1 cellular context compared by ENCODE assay signal in genomic region chr4:137700072-137700471, GRCh38.
TF ChIP-seq lines count a peak whose summit lies in the region.

No MANE protein-coding gene starts in this region.

TF ChIP-seq in IMR-90, 13 proteins besides CTCF, POLR2A, EP300 and RAD21:
- TF ChIP-seq NFE2L2 (IDR thresholded peaks at IDR 0.05; ENCODE audit: low read depth, low read length): no peak
- TF ChIP-seq USF2 (IDR thresholded peaks at IDR 0.05; ENCODE audit: low read depth, low read length): no peak
- no peak for TF ChIP-seq MAFK (IDR thresholded peaks at IDR 0.05; ENCODE audit: low read depth, low read length)
- TF ChIP-seq MXI1 (IDR thresholded peaks at IDR 0.05; ENCODE audit: borderline replicate concordance, low read depth, low read length): no peak
- no peak for TF ChIP-seq RCOR1 (IDR thresholded peaks at IDR 0.05; ENCODE audit: insufficient replicate concordance, low read length)
- no peak for TF ChIP-seq BHLHE40 (IDR thresholded peaks at IDR 0.05; ENCODE audit: low read depth, low read length)
- no peak for TF ChIP-seq CHD1 (IDR thresholded peaks at IDR 0.05; ENCODE audit: low read depth, low read length)
- TF ChIP-seq CEBPB (IDR thresholded peaks at IDR 0.05; ENCODE audit: low read depth, low read length): no peak
- no peak for TF ChIP-seq SMC3 (IDR thresholded peaks at IDR 0.05; ENCODE audit: low read depth, low read length)
- TF ChIP-seq ELK1 (IDR thresholded peaks at IDR 0.05; ENCODE audit: borderline replicate concordance, low read depth, low read length): no peak
- no peak for TF ChIP-seq FOS (IDR thresholded peaks at IDR 0.05; ENCODE audit: low read depth, low read length)
- no peak for TF ChIP-seq MAZ (IDR thresholded peaks at IDR 0.05; ENCODE audit: borderline replicate concordance, low read depth, low read length)
- TF ChIP-seq RFX5 (IDR thresholded peaks at IDR 0.05; ENCODE audit: low read depth, low read length): no peak
